8 cellular contexts compared by ENCODE assay signal in genomic region chr16:87387942-87388817, GRCh38. TPM values are rescaled to one million over a fixed set of nuclear protein-coding genes. Genes with fewer than 3 reads are reported as not detected.
DNase-seq lines count a peak whose midpoint lies in the region; ATAC-seq and TF ChIP-seq lines count a peak whose summit lies in the region.

No MANE protein-coding gene starts in this region.

- H3K36me3 Mint-ChIP-seq in CD4-positive, alpha-beta T cell (ENCODE audit: low read depth) = peaks cover 18% of the 10 kb centered on the region
- H3K36me3 Mint-ChIP-seq in activated CD4-positive, alpha-beta memory T cell treated with anti-CD3 and anti-CD28 coated beads for 36 hours = peaks cover 5% of the 10 kb centered on the region

- peak; percentile 71 for ATAC-seq in CD4-positive, alpha-beta T cell (ENCODE audit: poor library complexity)
- ATAC-seq in GM19467 (IDR thresholded peaks at IDR 0.05; ENCODE audit: unreplicated experiment) (peak; percentile 41), right lobe of liver (peak; percentile 66 to 82 (median 72))

- intact Hi-C loops in CD4-positive, alpha-beta T cell (cut with DNase I, micrococcal nuclease) = loop anchor here in 1 of 2 experiments (10.0 kb wide), 2 partner anchors 477 to 1067 kb away; partner anchors contain the start of genes SLC7A5 and ZFPM1
- intact Hi-C loops in activated CD4-positive, alpha-beta memory T cell treated with anti-CD3 and anti-CD28 coated beads for 36 hours (cut with micrococcal nuclease) = loop anchor here (2.0 to 10.0 kb wide), 4 partner anchors 71 to 1833 kb away; partner anchors contain the start of genes C16orf95 and ZFPM1
- intact Hi-C loops in right lobe of liver (cut with DNase I) = no loop called here

- TF ChIP-seq CTCF in CD4-positive, alpha-beta T cell (IDR thresholded peaks at IDR 0.05) = no peak
- TF ChIP-seq CTCF in HL-60 (IDR thresholded peaks at IDR 0.05; ENCODE audit: insufficient read depth, low read length) = no peak
- TF ChIP-seq CTCF in right lobe of liver (IDR thresholded peaks at IDR 0.05) = no peak

- no peaks in the 10 kb centered on the region for H3K27me3 ChIP-seq in CD4-positive, alpha-beta T cell (ENCODE audit: control insufficient read depth, insufficient read depth, low read length)
- H3K27me3 ChIP-seq in HL-60 (ENCODE audit: insufficient read depth, poor library complexity, severe bottlenecking) = no peaks in the 10 kb centered on the region
- H3K27me3 ChIP-seq in duodenal mucosa (ENCODE audit: control insufficient read depth in 1 of 2, insufficient read depth in 2 of 2, low read length in 2 of 2) = no peaks in the 10 kb centered on the region
- H3K27me3 ChIP-seq in right lobe of liver = no peaks in the 10 kb centered on the region

- no peaks in the 10 kb centered on the region for H3K9me3 Mint-ChIP-seq in CD4-positive, alpha-beta T cell
- H3K9me3 Mint-ChIP-seq in activated CD4-positive, alpha-beta memory T cell treated with anti-CD3 and anti-CD28 coated beads for 36 hours = no peaks in the 10 kb centered on the region

- peak; percentile 69 for TF ChIP-seq POLR2A in right lobe of liver (IDR thresholded peaks at IDR 0.05)

- H3K27me3 Mint-ChIP-seq in CD4-positive, alpha-beta T cell = peaks cover 4% of the 10 kb centered on the region
- H3K27me3 Mint-ChIP-seq in activated CD4-positive, alpha-beta memory T cell treated with anti-CD3 and anti-CD28 coated beads for 36 hours = peaks cover 2% of the 10 kb centered on the region

- POLR2A ChIA-PET in CD4-positive, alpha-beta T cell (lab: Charles Lee) = interaction anchor here (0.8 to 1.9 kb wide), 8 partner anchors 13 to 563 kb away, joined by 3 to 15 read pairs (median 4); partner anchors contain the start of genes BANP, C16orf95 and KLHDC4
- POLR2A ChIA-PET in activated CD4-positive, alpha-beta memory T cell treated with anti-CD3 and anti-CD28 coated beads for 36 hours (lab: Charles Lee) = interaction anchor here (1.4 kb wide), 1 partner anchor 70 kb away, joined by 10 read pairs; no protein-coding TSS in a partner anchor

- H3K4me3 Mint-ChIP-seq in CD4-positive, alpha-beta T cell = peak overlapping the region; percentile 79
- peak overlapping the region; percentile 57 for H3K4me3 Mint-ChIP-seq in activated CD4-positive, alpha-beta memory T cell treated with anti-CD3 and anti-CD28 coated beads for 36 hours

- peak; percentile 74 to 91 (median 80) for DNase-seq in CD4-positive, alpha-beta T cell
- DNase-seq in HL-60 (ENCODE audit: low read depth in 1 of 2, low spot score in 1 of 2) (peak; percentile 90 to 93), NCI-H82 treated with DMSO at 0.1 percent for 48 hours (lab: John Stamatoyannopoulos, UW; ENCODE audit: unreplicated experiment) (peak; percentile 95), right lobe of liver (peak; percentile 90 to 97 (median 96))
- peak; percentile 94 for DNase-seq in activated CD4-positive, alpha-beta memory T cell treated with anti-CD3 and anti-CD28 coated beads for 36 hours
- peak; percentile 66 to 88 for DNase-seq in stimulated activated CD4-positive, alpha-beta T cell treated with anti-CD3 and anti-CD28 coated beads, Interleukin-4, amount 100 ng/mL, for 4 hours

- CTCF ChIA-PET in CD4-positive, alpha-beta T cell (lab: Charles Lee) = no interaction called here
- CTCF ChIA-PET in activated CD4-positive, alpha-beta memory T cell treated with anti-CD3 and anti-CD28 coated beads for 36 hours (lab: Charles Lee) = interaction anchor here (0.6 to 1.7 kb wide), 4 partner anchors 64 to 248 kb away, joined by 4 to 13 read pairs (median 4); partner anchors contain the start of gene C16orf95

- H3K27ac ChIP-seq in CD4-positive, alpha-beta T cell (ENCODE audit: low read depth, low read length) = peak overlapping the region; percentile 70
- H3K27ac ChIP-seq in HL-60 (replicated peaks) (peak overlapping the region; percentile 81), duodenal mucosa (ENCODE audit: low read depth, low read length) (peak overlapping the region; percentile 87), right lobe of liver (peak overlapping the region; percentile 90 to 100 (median 97))

- WGBS in right lobe of liver (ENCODE audit: insufficient coverage, low coverage, low lambda C conversion rate, missing lambda C conversion rate) = 8% methylated on average over 12 of the region's 18 CpGs

- H3K4me1 ChIP-seq in duodenal mucosa (ENCODE audit: control insufficient read depth in 1 of 2, insufficient read depth in 2 of 2, low read length in 2 of 2) (peaks cover 19 to 31% of the 10 kb centered on the region in 2 donors), right lobe of liver (peaks cover 0 to 36% (median 17%) of the 10 kb centered on the region in 4 donors)

- H3K27ac Mint-ChIP-seq in CD4-positive, alpha-beta T cell = peak overlapping the region; percentile 98
- peak overlapping the region; percentile 96 for H3K27ac Mint-ChIP-seq in activated CD4-positive, alpha-beta memory T cell treated with anti-CD3 and anti-CD28 coated beads for 36 hours

- H3K4me3 ChIP-seq in HL-60 (replicated peaks; ENCODE audit: insufficient read depth, low read length) (no peak overlapping the region), duodenal mucosa (ENCODE audit: low read depth in 1 of 2, low read length in 2 of 2) (peak overlapping the region; percentile 37 to 42), right lobe of liver (peak overlapping the region in 2 of 3 donors; percentile 25 to 33)

- H3K36me3 ChIP-seq in duodenal mucosa (ENCODE audit: control insufficient read depth in 1 of 2, insufficient read depth in 2 of 2, low read length in 2 of 2) (no peaks in the 10 kb centered on the region), right lobe of liver (no peaks in the 10 kb centered on the region)

- peaks cover 49% of the 10 kb centered on the region for H3K4me1 Mint-ChIP-seq in CD4-positive, alpha-beta T cell (ENCODE audit: low read depth)
- peaks cover 52% of the 10 kb centered on the region for H3K4me1 Mint-ChIP-seq in activated CD4-positive, alpha-beta memory T cell treated with anti-CD3 and anti-CD28 coated beads for 36 hours (ENCODE audit: low read depth)

- no peaks in the 10 kb centered on the region for H3K9me3 ChIP-seq in CD4-positive, alpha-beta T cell (ENCODE audit: control insufficient read depth, low read length)
- H3K9me3 ChIP-seq in duodenal mucosa (ENCODE audit: control insufficient read depth in 1 of 2, low read length in 2 of 2) = no peaks in the 10 kb centered on the region
- H3K9me3 ChIP-seq in right lobe of liver = no peaks in the 10 kb centered on the region

- peak overlapping the region; percentile 67 to 79 for H3K9ac ChIP-seq in duodenal mucosa (ENCODE audit: low read depth in 1 of 2, low read length in 2 of 2)

RNA-seq across cellular contexts. Expression of gene MAP1LC3B, which starts 4.0 kb away (rescaled TPM):
- total RNA-seq in CD4-positive, alpha-beta T cell = 10 to 100 TPM; 92.4 to 96.6 TPM
- total RNA-seq in activated CD4-positive, alpha-beta memory T cell treated with anti-CD3 and anti-CD28 coated beads for 36 hours = 10 to 100 TPM; 69.3 to 72.5 TPM
- total RNA-seq in right lobe of liver = 10 to 100 TPM; 16.5 to 48.8 (median 25.6) TPM

RNA-seq across cellular contexts. Expression of gene FBXO31, which starts 4.6 kb away (rescaled TPM):
- 10 to 100 TPM; 35.7 to 38.9 TPM for total RNA-seq in CD4-positive, alpha-beta T cell
- 10 to 100 TPM; 29.7 to 33.8 TPM for total RNA-seq in activated CD4-positive, alpha-beta memory T cell treated with anti-CD3 and anti-CD28 coated beads for 36 hours
- total RNA-seq in right lobe of liver = 10 to 100 TPM; 20.6 to 56.9 (median 31.1) TPM
